20 cellular contexts compared by ENCODE assay signal in the genomic region with DNA sequence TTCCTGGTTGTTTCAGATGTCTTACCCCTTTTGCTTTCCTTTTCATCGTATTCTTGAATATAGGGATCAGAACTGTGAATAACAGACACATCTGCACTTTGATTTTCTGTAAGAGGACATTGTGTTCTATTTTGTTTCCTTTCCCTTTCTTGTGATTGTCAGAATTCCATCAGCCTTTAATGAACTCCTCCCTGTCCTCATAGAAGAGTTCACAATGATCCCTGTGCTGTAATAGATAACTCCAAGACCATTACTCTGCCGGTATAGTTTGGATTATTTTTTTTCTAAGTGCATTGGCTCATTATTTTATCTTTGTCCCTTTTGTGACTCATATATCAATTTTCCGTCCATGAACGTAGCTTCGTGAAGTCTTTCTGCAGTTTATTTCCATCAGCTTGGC. TPM values are rescaled to one million over a fixed set of nuclear protein-coding genes. Genes with fewer than 3 reads are reported as not detected.
A peak's percentile ranks its signal among the peaks of the same experiment; 100 is the strongest.
DNase-seq lines count a peak whose midpoint lies in the region; ATAC-seq and TF ChIP-seq lines count a peak whose summit lies in the region.
"Had no signal": no experiment of that assay in that cellular context is flagged by ENCODE, and none has a peak within 500 bp of the region (broad histone marks: within the 10 kb centered on the region; RNA-seq: fewer than 3 reads in every experiment).

No MANE protein-coding gene starts in this region.

- peak overlapping the region; percentile 26 for H3K4me3 Mint-ChIP-seq in activated T-cell treated with anti-CD3 and anti-CD28 coated beads, Interleukin-2, amount 50 U/mL, for 4 hours
- peak overlapping the region; percentile 31 for H3K4me3 Mint-ChIP-seq in T-helper 17 cell
- H3K4me3 Mint-ChIP-seq: activated naive CD4-positive, alpha-beta T cell treated with anti-CD3 and anti-CD28 coated beads for 36 hours had no signal

- peak overlapping the region; percentile 94 for H3K27ac Mint-ChIP-seq in T-helper 17 cell
- H3K27ac Mint-ChIP-seq: activated naive CD4-positive, alpha-beta T cell treated with anti-CD3 and anti-CD28 coated beads for 36 hours; activated T-cell treated with anti-CD3 and anti-CD28 coated beads, Interleukin-2, amount 50 U/mL, for 72 hours had no signal

- TF ChIP-seq EP300 in transverse colon (IDR thresholded peaks at IDR 0.05; ENCODE audit: low read depth), result no peak

- peak overlapping the region; percentile 54 for H2AFZ ChIP-seq in DND-41 (ENCODE audit: low read depth, low read length)

- H3K4me1 ChIP-seq in DND-41 (ENCODE audit: insufficient read depth, low read length) (peaks cover 75% of the 10 kb centered on the region), gastrocnemius medialis (no peaks in the 10 kb centered on the region), transverse colon (peaks cover 0 to 28% (median 2%) of the 10 kb centered on the region in 4 donors)
- H3K4me1 ChIP-seq: lower lobe of right lung had no signal

- H3K9ac ChIP-seq in DND-41 (ENCODE audit: low read depth, low read length), result peak overlapping the region; percentile 57

- H3K4me1 Mint-ChIP-seq in activated T-cell treated with anti-CD3 and anti-CD28 coated beads, Interleukin-2, amount 50 U/mL, for 4 hours (ENCODE audit: low read depth), result peaks cover 48% of the 10 kb centered on the region
- peaks cover 29% of the 10 kb centered on the region for H3K4me1 Mint-ChIP-seq in T-helper 17 cell

- no peaks in the 10 kb centered on the region for H4K20me1 ChIP-seq in DND-41 (ENCODE audit: insufficient read depth, low read length)

- H3K36me3 ChIP-seq in DND-41 (ENCODE audit: insufficient read depth, low read length) (no peaks in the 10 kb centered on the region), gastrocnemius medialis (no peaks in the 10 kb centered on the region), transverse colon (no peaks in the 10 kb centered on the region)
- H3K36me3 ChIP-seq: heart right ventricle, lower lobe of right lung, ovary had no signal

- H3K36me3 Mint-ChIP-seq in activated T-cell treated with anti-CD3 and anti-CD28 coated beads, Interleukin-2, amount 50 U/mL, for 4 hours (ENCODE audit: insufficient read depth), result no peaks in the 10 kb centered on the region
- peaks cover 2% of the 10 kb centered on the region for H3K36me3 Mint-ChIP-seq in T-helper 17 cell (ENCODE audit: low read depth)

- ATAC-seq in activated T-cell treated with anti-CD3 and anti-CD28 coated beads, Interleukin-2, amount 50 U/mL, for 4 hours, result no peak
- ATAC-seq in DND-41 (ENCODE audit: insufficient read depth, low read depth) (no peak), T-helper 17 cell (no peak), gastrocnemius medialis (peak; percentile 36 to 55), HG03025 (IDR thresholded peaks at IDR 0.05; ENCODE audit: low FRiP score, unreplicated experiment) (no peak)
- ATAC-seq: activated T-cell treated with anti-CD3 and anti-CD28 coated beads, Interleukin-2, amount 50 U/mL, for 72 hours; heart right ventricle; lower lobe of right lung had no signal

- TF ChIP-seq POLR2A in gastrocnemius medialis (IDR thresholded peaks at IDR 0.05) (no peak), transverse colon (IDR thresholded peaks at IDR 0.05) (no peak)

- in situ Hi-C loops in gastrocnemius medialis (cut with MboI; ENCODE audit: low sequenced_read_pairs in 4 of 4) (no loop called here), transverse colon (cut with MboI; ENCODE audit: low pct_ligation_motif_present in 1 of 4, low pct_unique_long_range_greater_than_20kb in 1 of 4, low sequenced_read_pairs in 3 of 4) (no loop called here)

- H3K27ac ChIP-seq in DND-41 (ENCODE audit: low read length), result peak overlapping the region; percentile 97
- H3K27ac ChIP-seq in gastrocnemius medialis, result peak overlapping the region in 1 of 4 donors; percentile 14
- H3K27ac ChIP-seq in transverse colon, result no peak overlapping the region
- H3K27ac ChIP-seq: C4-2B, lower lobe of right lung, ovary had no signal

- no peaks in the 10 kb centered on the region for H3K79me2 ChIP-seq in DND-41 (ENCODE audit: insufficient read depth, low read length)

- TF ChIP-seq CTCF in DND-41 (IDR thresholded peaks at IDR 0.05; ENCODE audit: borderline replicate concordance, extremely low read depth, low read length, poor library complexity, severe bottlenecking), result no peak
- TF ChIP-seq CTCF in gastrocnemius medialis (IDR thresholded peaks at IDR 0.05 in 4 of 5, conservative IDR thresholded peaks at IDR 0.05 in 1 of 5), result no peak
- no peak for TF ChIP-seq CTCF in transverse colon (IDR thresholded peaks at IDR 0.05)

- no peaks in the 10 kb centered on the region for H3K27me3 Mint-ChIP-seq in activated T-cell treated with anti-CD3 and anti-CD28 coated beads, Interleukin-2, amount 50 U/mL, for 4 hours (ENCODE audit: low read depth)
- H3K27me3 Mint-ChIP-seq in T-helper 17 cell, result no peaks in the 10 kb centered on the region

- no peaks in the 10 kb centered on the region for H3K27me3 ChIP-seq in DND-41 (ENCODE audit: insufficient read depth, low read length, poor library complexity)
- no peaks in the 10 kb centered on the region for H3K27me3 ChIP-seq in gastrocnemius medialis
- H3K27me3 ChIP-seq in transverse colon, result no peaks in the 10 kb centered on the region
- H3K27me3 ChIP-seq: heart right ventricle, ovary had no signal

- intact Hi-C loops in gastrocnemius medialis (cut with DNase I; ENCODE audit: low total_unique reads) (no loop called here), transverse colon (cut with DNase I; ENCODE audit: low total_unique reads) (no loop called here)

- no peaks in the 10 kb centered on the region for H3K9me3 ChIP-seq in DND-41 (ENCODE audit: insufficient read depth, low read length, severe bottlenecking)
- H3K9me3 ChIP-seq in T-helper 17 cell (ENCODE audit: control insufficient read depth, low read length, poor library complexity, severe bottlenecking), result no peaks in the 10 kb centered on the region
- no peaks in the 10 kb centered on the region for H3K9me3 ChIP-seq in gastrocnemius medialis
- H3K9me3 ChIP-seq in transverse colon, result no peaks in the 10 kb centered on the region
- H3K9me3 ChIP-seq: heart right ventricle, lower lobe of right lung, ovary had no signal

- no peaks in the 10 kb centered on the region for H3K9me3 Mint-ChIP-seq in activated T-cell treated with anti-CD3 and anti-CD28 coated beads, Interleukin-2, amount 50 U/mL, for 4 hours
- H3K9me3 Mint-ChIP-seq: activated naive CD4-positive, alpha-beta T cell treated with anti-CD3 and anti-CD28 coated beads for 36 hours; activated T-cell treated with anti-CD3 and anti-CD28 coated beads, Interleukin-2, amount 50 U/mL, for 72 hours had no signal

- WGBS in transverse colon (ENCODE audit: low coverage in 1 of 2), 2 donors, result 86 to 90% methylated on average over 5 of the region's 5 CpGs

- no peak overlapping the region for H3K4me3 ChIP-seq in DND-41 (ENCODE audit: low read depth in 1 of 2, low read length in 2 of 2)
- no peak overlapping the region for H3K4me3 ChIP-seq in gastrocnemius medialis
- no peak overlapping the region for H3K4me3 ChIP-seq in transverse colon
- H3K4me3 ChIP-seq: heart right ventricle, lower lobe of right lung, ovary had no signal

- H3K4me2 ChIP-seq in DND-41 (ENCODE audit: insufficient read depth, low read length), result peak overlapping the region; percentile 39

- no peak for DNase-seq in activated T-cell treated with anti-CD3 and anti-CD28 coated beads, Interleukin-2, amount 50 U/mL, for 4 hours
- no peak for DNase-seq in activated T-cell treated with anti-CD3 and anti-CD28 coated beads, Interleukin-2, amount 50 U/mL, for 1 hour
- DNase-seq in DND-41 (no peak), T-helper 17 cell (no peak), gastrocnemius medialis (no peak), transverse colon (no peak), iPS-NIHi11 (ENCODE audit: low spot score) (no peak)
- DNase-seq: activated naive CD4-positive, alpha-beta T cell treated with anti-CD3 and anti-CD28 coated beads for 36 hours; activated T-cell treated with anti-CD3 and anti-CD28 coated beads, Interleukin-2, amount 50 U/mL, for 72 hours; aorta; foreskin fibroblast; heart right ventricle; Karpas-422; lower lobe of right lung; NCI-H146; NCI-H510A; OCI-M1; ovary had no signal

RNA-seq across cellular contexts. Expression of a gene that starts 59.7 kb away (rescaled TPM):
- total RNA-seq in activated T-cell treated with anti-CD3 and anti-CD28 coated beads, Interleukin-2, amount 50 U/mL, for 4 hours, result 1 to 10 TPM; 2.9 to 5.1 (median 3.7) TPM
- total RNA-seq in T-helper 17 cell (10 to 100 TPM; 10.2 to 20.0 TPM), gastrocnemius medialis (1 to 10 TPM in 2 of 4 donors, under 1 TPM in 2; 0.24 to 2.7 (median 1.4) TPM), transverse colon (1 to 10 TPM in 3 of 4 donors, under 1 TPM in 1; 0.20 to 5.2 (median 3.2) TPM)

Comparison
In these comparisons a context has a peak if more than half of its experiments do, and no peak if none do; other contexts are left out.
1. ATAC-seq: peak in gastrocnemius medialis (2 of 2); none in activated T-cell treated with anti-CD3 and anti-CD28 coated beads, Interleukin-2, amount 50 U/mL, for 4 hours (0 of 2), DND-41 (single experiment), T-helper 17 cell (single experiment) and HG03025 (single experiment).